9 cellular contexts compared by ENCODE assay signal in genomic region chr14:74257988-74258704, GRCh38. TPM values are rescaled to one million over a fixed set of nuclear protein-coding genes. Genes with fewer than 3 reads are reported as not detected.
DNase-seq lines count a peak whose midpoint lies in the region; ATAC-seq, FAIRE-seq and TF ChIP-seq lines count a peak whose summit lies in the region.
"Had no signal": no experiment of that assay in that cellular context is flagged by ENCODE, and none has a peak within 500 bp of the region (broad histone marks: within the 10 kb centered on the region; RNA-seq: fewer than 3 reads in every experiment).

No MANE protein-coding gene starts in this region.

- 2% methylated on average over 20 of the region's 52 CpGs for WGBS in right lobe of liver (ENCODE audit: insufficient coverage, low coverage, low lambda C conversion rate, missing lambda C conversion rate)
- 4 to 5% methylated on average over 41 to 51 of the region's 52 CpGs for WGBS in tibial nerve, 2 donors

- H3K9me3 ChIP-seq in right lobe of liver = no peaks in the 10 kb centered on the region
- no peaks in the 10 kb centered on the region for H3K9me3 ChIP-seq in tibial nerve

- H3K27me3 ChIP-seq in right lobe of liver (no peaks in the 10 kb centered on the region), tibial nerve (peaks cover 0 to 16% of the 10 kb centered on the region in 2 donors)

- FAIRE-seq in GM12892 (lab: Jason Lieb, UNC) = no peak

- TF ChIP-seq POLR2A in right lobe of liver (IDR thresholded peaks at IDR 0.05) = no peak
- TF ChIP-seq POLR2A in tibial nerve (IDR thresholded peaks at IDR 0.05) = no peak
- no peak for TF ChIP-seq POLR2A in GM12892 (IDR thresholded peaks at IDR 0.05; ENCODE audit: low read depth, low read length)

- H3K4me1 ChIP-seq in right lobe of liver (peaks cover 0 to 14% (median 4%) of the 10 kb centered on the region in 4 donors), tibial nerve (peaks cover 0 to 18% (median 6%) of the 10 kb centered on the region in 4 donors)

- no peak for TF ChIP-seq EP300 in tibial nerve (IDR thresholded peaks at IDR 0.05)

- intact Hi-C loops in right lobe of liver (cut with DNase I) = no loop called here

- no peaks in the 10 kb centered on the region for H3K36me3 ChIP-seq in right lobe of liver
- H3K36me3 ChIP-seq in tibial nerve = no peaks in the 10 kb centered on the region

- TF ChIP-seq CTCF in right lobe of liver (IDR thresholded peaks at IDR 0.05) (no peak), tibial nerve (IDR thresholded peaks at IDR 0.05) (no peak)

- H3K4me3 ChIP-seq in right lobe of liver (peak overlapping the region; percentile 47 to 60 (median 53)), tibial nerve (peak overlapping the region; percentile 48 to 75 (median 56))

- ATAC-seq in right lobe of liver (peak in 1 of 4 donors; percentile 22), GM21528 (IDR thresholded peaks at IDR 0.05; ENCODE audit: low FRiP score, unreplicated experiment) (no peak), GM21737 (IDR thresholded peaks at IDR 0.05; ENCODE audit: unreplicated experiment) (no peak)

- H3K27ac ChIP-seq in right lobe of liver = no peak overlapping the region
- peak overlapping the region in 1 of 4 donors; percentile 46 for H3K27ac ChIP-seq in tibial nerve

- DNase-seq in activated CD4-positive, alpha-beta T cell treated with anti-CD3 and anti-CD28 coated beads for 48 hours = peak; percentile 9
- DNase-seq in activated CD4-positive, alpha-beta T cell treated with anti-CD3 and anti-CD28 coated beads, Interleukin-2, amount 50 U/mL, for 4 hours = no peak
- DNase-seq in astrocyte of the hippocampus (ENCODE audit: low read depth, low spot score) = peak; percentile 8
- no peak for DNase-seq in right lobe of liver
- DNase-seq in tibial nerve (ENCODE audit: low spot score in 2 of 2) = no peak
- no peak for DNase-seq in GM12892 (ENCODE audit: insufficient read length)

RNA-seq across cellular contexts. Expression of gene VSX2, which starts 18.9 kb away (rescaled TPM):
- not detected for total RNA-seq in right lobe of liver
- total RNA-seq in tibial nerve = not detected
- polyA plus RNA-seq in GM12892 (2012; ENCODE audit: missing spikeins) = 0.08 TPM
- total RNA-seq: Daoy had no signal

RNA-seq across cellular contexts. Expression of gene ABCD4, which starts 44.6 kb away (rescaled TPM):
- total RNA-seq in right lobe of liver (10 to 100 TPM; 20.3 to 39.3 (median 32.2) TPM), tibial nerve (10 to 100 TPM; 66.0 to 80.6 (median 73.3) TPM)
- polyA plus RNA-seq in GM12892 (2012; ENCODE audit: missing spikeins) = 25.0 TPM

Comparison
In these comparisons a context has a peak if more than half of its experiments do, and no peak if none do; other contexts are left out.
1. DNase-seq: peak in activated CD4-positive, alpha-beta T cell treated with anti-CD3 and anti-CD28 coated beads for 48 hours (single experiment) and astrocyte of the hippocampus (single experiment); none in activated CD4-positive, alpha-beta T cell treated with anti-CD3 and anti-CD28 coated beads, Interleukin-2, amount 50 U/mL, for 4 hours (0 of 2), right lobe of liver (0 of 3), tibial nerve (0 of 2) and GM12892 (single experiment).